ENCODE assay signal across 8 cellular contexts in genomic region chr19:36054733-36055686, GRCh38. TPM values are rescaled to one million over a fixed set of nuclear protein-coding genes. Genes with fewer than 3 reads are reported as not detected.
DNase-seq lines count a peak whose midpoint lies in the region; ATAC-seq and TF ChIP-seq lines count a peak whose summit lies in the region.

Gene WDR62 (plus strand): TSS chr19:36054897. CDS start chr19:36054972, 75 bp downstream.

- ATAC-seq in GM18909 (IDR thresholded peaks at IDR 0.05; ENCODE audit: poor library complexity, unreplicated experiment) (peak; percentile 76), HG03139 (IDR thresholded peaks at IDR 0.05; ENCODE audit: unreplicated experiment) (peak; percentile 64)

- H3K27ac Mint-ChIP-seq in immature natural killer cell = peak within 1 kb of the TSS; percentile 91 to 100 (median 99)

- TF ChIP-seq CTCF in VCaP (conservative IDR thresholded peaks at IDR 0.05) = peak; percentile 13; the same call in 1 of the 2 replicates

- H3K4me1 Mint-ChIP-seq in immature natural killer cell = peaks cover 17 to 21% of the 10 kb centered on the region in 2 donors

- peaks cover 0 to 6% (median 0%) of the 10 kb centered on the region in 3 donors for H3K36me3 Mint-ChIP-seq in immature natural killer cell

- peak within 1 kb of the TSS; percentile 91 for H3K27ac ChIP-seq in VCaP

- peak within 1 kb of the TSS; percentile 98 to 100 (median 99) for H3K4me3 Mint-ChIP-seq in immature natural killer cell

- H3K9me3 Mint-ChIP-seq in immature natural killer cell = no peaks in the 10 kb centered on the region

- DNase-seq in ACHN (peak; percentile 87), NCI-H2227 (lab: John Stamatoyannopoulos, UW; ENCODE audit: unreplicated experiment) (peak; percentile 100), T47D (ENCODE audit: low read depth in 1 of 2, low spot score in 1 of 2) (peak; percentile 91 to 92), immature natural killer cell (peak; percentile 94 to 95 (median 95))
- DNase-seq in stimulated activated CD4-positive, alpha-beta T cell treated with anti-CD3 and anti-CD28 coated beads, Interleukin-15, amount 100 ng/mL, for 1 hour (ENCODE audit: low read depth in 1 of 2, low spot score in 1 of 2) = peak; percentile 91 to 94

- in situ Hi-C loops in ACHN (cut with HindIII; ENCODE audit: low pct_ligation_motif_present, low pct_unique_long_range_greater_than_20kb, low sequenced_read_pairs) = no loop called here
- in situ Hi-C loops in T47D (cut with HindIII; ENCODE audit: low pct_unique_long_range_greater_than_20kb, low sequenced_read_pairs) = no loop called here

- H3K27me3 Mint-ChIP-seq in immature natural killer cell (ENCODE audit: low read depth in 3 of 3) = peaks cover 9 to 11% (median 9%) of the 10 kb centered on the region in 3 donors

RNA-seq across cellular contexts. Expression of gene WDR62, which starts in this region (rescaled TPM):
- under 1 TPM in 2 of 3 donors, not detected in 1; 0.12 to 0.77 TPM for polyA plus RNA-seq in immature natural killer cell

Comparison
In these comparisons a context has a peak if more than half of its experiments do, and no peak if none do; other contexts are left out.
1. Peak in every context shown above with its lines: DNase-seq, ATAC-seq and H3K27ac ChIP-seq.
2. Peak in DNase-seq in immature natural killer cell; RNA of the gene not detected or under 1 TPM.